ENCODE assay signal across 2 cellular contexts in genomic region chr20:56828402-56828801, GRCh38.
A peak's percentile ranks its signal among the peaks of the same experiment; 100 is the strongest.
TF ChIP-seq lines count a peak whose summit lies in the region.

No MANE protein-coding gene starts in this region.

TF ChIP-seq in HepG2, 621 proteins besides CTCF, POLR2A, EP300 and RAD21:
- TF ChIP-seq SP140L (CRISPR knock-in tag; IDR thresholded peaks at IDR 0.05; ENCODE audit: borderline replicate concordance) (no peak), ARID3A (IDR thresholded peaks at IDR 0.05; ENCODE audit: low read depth, low read length) (no peak), NFYB (CRISPR knock-in tag; IDR thresholded peaks at IDR 0.05) (peak; percentile 39; the same call in 1 of the 2 replicates), POLR2AphosphoS2 (IDR thresholded peaks at IDR 0.05; ENCODE audit: low read depth, low read length) (no peak), CBFB (CRISPR knock-in tag; IDR thresholded peaks at IDR 0.05) (no peak), NFYC (CRISPR knock-in tag; IDR thresholded peaks at IDR 0.05) (peak; percentile 27; the same call in 1 of the 2 replicates)

TF ChIP-seq in WTC11, 78 proteins besides CTCF, POLR2A, EP300 and RAD21:
- TF ChIP-seq ZNF396 (CRISPR knock-in tag; IDR thresholded peaks at IDR 0.05; ENCODE audit: borderline replicate concordance) (no peak), CREB1 (CRISPR knock-in tag; IDR thresholded peaks at IDR 0.05) (no peak), NFYB (CRISPR knock-in tag; conservative IDR thresholded peaks at IDR 0.05; ENCODE audit: low read depth) (peak; percentile 66), NR1H2 (CRISPR knock-in tag; IDR thresholded peaks at IDR 0.05) (no peak), ETV6 (CRISPR knock-in tag; IDR thresholded peaks at IDR 0.05) (no peak), ZNF219 (CRISPR knock-in tag; IDR thresholded peaks at IDR 0.05; ENCODE audit: borderline replicate concordance) (no peak), ZBTB43 (CRISPR knock-in tag; IDR thresholded peaks at IDR 0.05) (no peak), USF2 (CRISPR knock-in tag; IDR thresholded peaks at IDR 0.05) (peak; percentile 85)
- TF ChIP-seq, protein P1, sequence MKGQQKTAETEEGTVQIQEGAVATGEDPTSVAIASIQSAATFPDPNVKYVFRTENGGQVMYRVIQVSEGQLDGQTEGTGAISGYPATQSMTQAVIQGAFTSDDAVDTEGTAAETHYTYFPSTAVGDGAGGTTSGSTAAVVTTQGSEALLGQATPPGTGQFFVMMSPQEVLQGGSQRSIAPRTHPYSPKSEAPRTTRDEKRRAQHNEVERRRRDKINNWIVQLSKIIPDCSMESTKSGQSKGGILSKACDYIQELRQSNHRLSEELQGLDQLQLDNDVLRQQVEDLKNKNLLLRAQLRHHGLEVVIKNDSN (CRISPR knock-in tag; IDR thresholded peaks at IDR 0.05): peak; percentile 75
- TF ChIP-seq, protein P2, sequence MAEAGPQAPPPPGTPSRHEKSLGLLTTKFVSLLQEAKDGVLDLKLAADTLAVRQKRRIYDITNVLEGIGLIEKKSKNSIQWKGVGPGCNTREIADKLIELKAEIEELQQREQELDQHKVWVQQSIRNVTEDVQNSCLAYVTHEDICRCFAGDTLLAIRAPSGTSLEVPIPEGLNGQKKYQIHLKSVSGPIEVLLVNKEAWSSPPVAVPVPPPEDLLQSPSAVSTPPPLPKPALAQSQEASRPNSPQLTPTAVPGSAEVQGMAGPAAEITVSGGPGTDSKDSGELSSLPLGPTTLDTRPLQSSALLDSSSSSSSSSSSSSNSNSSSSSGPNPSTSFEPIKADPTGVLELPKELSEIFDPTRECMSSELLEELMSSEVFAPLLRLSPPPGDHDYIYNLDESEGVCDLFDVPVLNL (CRISPR knock-in tag; IDR thresholded peaks at IDR 0.05; ENCODE audit: borderline replicate concordance, low read depth): no peak
